Comparison of ENCODE assay signal across 8 cellular contexts in genomic region chr18:68676913-68677312, GRCh38. TPM values are rescaled to one million over a fixed set of nuclear protein-coding genes. Genes with fewer than 3 reads are reported as not detected.
DNase-seq lines count a peak whose midpoint lies in the region; ATAC-seq and TF ChIP-seq lines count a peak whose summit lies in the region.

No MANE protein-coding gene starts in this region.

- intact Hi-C loops in lower lobe of right lung (cut with DNase I) = no loop called here

- H3K27ac ChIP-seq in foreskin keratinocyte = no peak overlapping the region
- H3K27ac ChIP-seq in lower lobe of right lung = no peak overlapping the region

- no peaks in the 10 kb centered on the region for H3K27me3 ChIP-seq in foreskin keratinocyte
- no peaks in the 10 kb centered on the region for H3K27me3 ChIP-seq in lower lobe of right lung (ENCODE audit: low read depth)

- no peak for DNase-seq in foreskin keratinocyte
- no peak for DNase-seq in NOMO-1 treated with DMSO at 0.1 percent for 48 hours (lab: John Stamatoyannopoulos, UW; ENCODE audit: unreplicated experiment)
- no peak for DNase-seq in lower lobe of right lung
- DNase-seq in NCI-H526 treated with DMSO at 0.1 percent for 48 hours (lab: John Stamatoyannopoulos, UW) = no peak
- no peak for DNase-seq in LoVo (ENCODE audit: low spot score)

- H3K4me1 ChIP-seq in foreskin keratinocyte (no peaks in the 10 kb centered on the region), lower lobe of right lung (peaks cover 10% of the 10 kb centered on the region)

- H3K9me3 ChIP-seq in lower lobe of right lung = no peaks in the 10 kb centered on the region

- peak; percentile 24 for TF ChIP-seq CTCF in foreskin keratinocyte (conservative IDR thresholded peaks at IDR 0.05)
- no peak for TF ChIP-seq CTCF in lower lobe of right lung (IDR thresholded peaks at IDR 0.05)

- no peak overlapping the region for H3K4me3 ChIP-seq in lower lobe of right lung

- ATAC-seq in GM18502 (IDR thresholded peaks at IDR 0.05; ENCODE audit: poor library complexity, unreplicated experiment) (peak; percentile 89), GM21528 (IDR thresholded peaks at IDR 0.05; ENCODE audit: low FRiP score, unreplicated experiment) (peak; percentile 85), HG03571 (IDR thresholded peaks at IDR 0.05; ENCODE audit: unreplicated experiment) (peak; percentile 40), foreskin keratinocyte (no peak), lower lobe of right lung (no peak)

- H3K36me3 ChIP-seq in lower lobe of right lung = peaks cover 69% of the 10 kb centered on the region

RNA-seq across cellular contexts. Expression of gene TMX3, which starts 38.0 kb away (rescaled TPM):
- total RNA-seq in foreskin keratinocyte = 37.2 and 37.7 TPM in 2 replicates
- polyA plus RNA-seq in foreskin keratinocyte = 9.2 and 10.8 TPM in 2 replicates
- 48.7 TPM for total RNA-seq in lower lobe of right lung

Comparison
In these comparisons a context has a peak if more than half of its experiments do, and no peak if none do; other contexts are left out.
1. ATAC-seq: peak in GM18502 (single experiment), GM21528 (single experiment) and HG03571 (single experiment); none in foreskin keratinocyte (single experiment) and lower lobe of right lung (0 of 2).